In genomic region chr6:3331498-3331897, GRCh38 we compare ENCODE assay signal across 18 cellular contexts.
"Had no signal": no experiment of that assay in that cellular context is flagged by ENCODE, and none has a peak within 500 bp of the region (broad histone marks: within the 10 kb centered on the region; RNA-seq: fewer than 3 reads in every experiment).

No MANE protein-coding gene starts in this region.

- DNase-seq: activated CD4-positive, alpha-beta T cell treated with anti-CD3 and anti-CD28 coated beads for 36 hours; activated CD4-positive, alpha-beta T cell treated with anti-CD3 and anti-CD28 coated beads, Interleukin-2, amount 50 U/mL, for 48 hours; activated naive CD4-positive, alpha-beta T cell treated with Interleukin-2 at 50 U/mL for 16 hours; activated naive CD8-positive, alpha-beta T cell treated with anti-CD3 and anti-CD28 coated beads, Interleukin-2, amount 10 ng/mL, durations not matched to agents 7 days and 5 days; activated T-cell treated with anti-CD3 and anti-CD28 coated beads, Interleukin-2, amount 50 U/mL, for 48 hours; amniotic stem cell; cerebellar nuclear complex; cortex of kidney; erythroblast; foreskin keratinocyte; hypothalamus; left ventricle myocardium inferior; midbrain; occipital lobe; stimulated activated CD4-positive, alpha-beta T cell treated with anti-CD3 and anti-CD28 coated beads, Interleukin-4, amount 100 ng/mL, for 24 hours; stimulated activated naive CD4-positive, alpha-beta T cell treated with Interleukin-2 at 50 U/mL for 16 hours; T-helper 1 cell had no signal

- H3K27ac Mint-ChIP-seq: activated CD4-positive, alpha-beta T cell treated with anti-CD3 and anti-CD28 coated beads for 36 hours; activated naive CD8-positive, alpha-beta T cell treated with anti-CD3 and anti-CD28 coated beads, Interleukin-2, amount 10 ng/mL, durations not matched to agents 7 days and 5 days had no signal

- H3K9me3 ChIP-seq: left ventricle myocardium inferior, spleen had no signal

- H3K27ac ChIP-seq: foreskin keratinocyte, left ventricle myocardium inferior had no signal

- H3K36me3 Mint-ChIP-seq: activated naive CD8-positive, alpha-beta T cell treated with anti-CD3 and anti-CD28 coated beads, Interleukin-2, amount 10 ng/mL, durations not matched to agents 7 days and 5 days had no signal

- H3K4me1 ChIP-seq: foreskin keratinocyte had no signal

- H3K4me1 Mint-ChIP-seq: activated naive CD8-positive, alpha-beta T cell treated with anti-CD3 and anti-CD28 coated beads, Interleukin-2, amount 10 ng/mL, durations not matched to agents 7 days and 5 days had no signal

- H3K4me3 ChIP-seq: left ventricle myocardium inferior, spleen had no signal

- H3K36me3 ChIP-seq: left ventricle myocardium inferior, spleen had no signal

- H3K4me3 Mint-ChIP-seq: activated CD4-positive, alpha-beta T cell treated with anti-CD3 and anti-CD28 coated beads for 36 hours; activated naive CD8-positive, alpha-beta T cell treated with anti-CD3 and anti-CD28 coated beads, Interleukin-2, amount 10 ng/mL, durations not matched to agents 7 days and 5 days had no signal

- H3K9me3 Mint-ChIP-seq: activated naive CD8-positive, alpha-beta T cell treated with anti-CD3 and anti-CD28 coated beads, Interleukin-2, amount 10 ng/mL, durations not matched to agents 7 days and 5 days had no signal
